In genomic region chr1:230898144-230898543, GRCh38 we compare ENCODE assay signal across 26 cellular contexts.
"Had no signal": no experiment of that assay in that cellular context is flagged by ENCODE, and none has a peak within 500 bp of the region (broad histone marks: within the 10 kb centered on the region; RNA-seq: fewer than 3 reads in every experiment).

No MANE protein-coding gene starts in this region.

- H3K4me3 Mint-ChIP-seq: activated CD8-positive, alpha-beta memory T cell treated with anti-CD3 and anti-CD28 coated beads, Interleukin-2, amount 10 ng/mL, durations not matched to agents 7 days and 5 days; activated naive CD4-positive, alpha-beta T cell treated with anti-CD3 and anti-CD28 coated beads, Interleukin-2, amount 50 U/mL, for 24 hours; activated T-cell treated with anti-CD3 and anti-CD28 coated beads, Interleukin-2, amount 50 U/mL, for 24 hours; activated T-helper 1 cell treated with anti-CD3 and anti-CD28 coated beads, Interleukin-12 subunit alpha, Interleukin-12 subunit beta, Interleukin-2, Interleukin-4 antibody, amounts not matched to agents 30 ng/mL and 10 ng/mL and 1 ng/mL, durations not matched to agents 14 hours and 24 hours and 36 hours; central memory CD8-positive, alpha-beta T cell had no signal

- DNase-seq: activated CD4-positive, alpha-beta T cell treated with anti-CD3 and anti-CD28 coated beads for 48 hours; activated CD4-positive, alpha-beta T cell treated with anti-CD3 and anti-CD28 coated beads, Interleukin-2, amount 50 U/mL, for 4 hours; activated CD8-positive, alpha-beta memory T cell treated with anti-CD3 and anti-CD28 coated beads, Interleukin-2, amount 10 ng/mL, durations not matched to agents 7 days and 5 days; activated effector memory CD4-positive, alpha-beta T cell treated with Interleukin-2 at 50 U/mL for 16 hours; activated naive CD4-positive, alpha-beta T cell; activated T-cell treated with anti-CD3 and anti-CD28 coated beads, Interleukin-2, amount 50 U/mL, for 24 hours; aorta; body of pancreas; MG63; MV-4-11; NCI-H1092 treated with DMSO at 0.1 percent for 48 hours; NCI-H1417 treated with DMSO at 0.1 percent for 48 hours; NCI-H1694 treated with DMSO at 0.1 percent for 48 hours; NCI-H2029 treated with DMSO at 0.1 percent for 48 hours; NCI-H345; NCI-H510A; NCI-H526 treated with DMSO at 0.1 percent for 48 hours; NCI-H82; SHP77; SW 1271 had no signal

- H3K9me3 Mint-ChIP-seq: activated naive CD4-positive, alpha-beta T cell treated with anti-CD3 and anti-CD28 coated beads, Interleukin-2, amount 50 U/mL, for 24 hours; activated T-cell treated with anti-CD3 and anti-CD28 coated beads, Interleukin-2, amount 50 U/mL, for 24 hours; activated T-helper 1 cell treated with anti-CD3 and anti-CD28 coated beads, Interleukin-12 subunit alpha, Interleukin-12 subunit beta, Interleukin-2, Interleukin-4 antibody, amounts not matched to agents 30 ng/mL and 10 ng/mL and 1 ng/mL, durations not matched to agents 14 hours and 24 hours and 36 hours; central memory CD8-positive, alpha-beta T cell had no signal

- ATAC-seq: activated CD4-positive, CD25-positive, alpha-beta regulatory T cell treated with anti-CD3 and anti-CD28 coated beads, Interleukin-2, amount 50 U/mL, for 24 hours; activated CD8-positive, alpha-beta memory T cell treated with anti-CD3 and anti-CD28 coated beads, Interleukin-2, amount 10 ng/mL, durations not matched to agents 7 days and 5 days; body of pancreas; SK-N-SH treated with all-trans-retinoic acid at 6 μM for 48 hours had no signal

- H3K36me3 Mint-ChIP-seq: activated naive CD4-positive, alpha-beta T cell treated with anti-CD3 and anti-CD28 coated beads, Interleukin-2, amount 50 U/mL, for 24 hours had no signal

- H3K36me3 ChIP-seq: MG63, SJSA1 had no signal

- H3K27ac Mint-ChIP-seq: activated CD8-positive, alpha-beta memory T cell treated with anti-CD3 and anti-CD28 coated beads, Interleukin-2, amount 10 ng/mL, durations not matched to agents 7 days and 5 days; activated naive CD4-positive, alpha-beta T cell treated with anti-CD3 and anti-CD28 coated beads, Interleukin-2, amount 50 U/mL, for 24 hours; activated T-cell treated with anti-CD3 and anti-CD28 coated beads, Interleukin-2, amount 50 U/mL, for 24 hours; activated T-helper 1 cell treated with anti-CD3 and anti-CD28 coated beads, Interleukin-12 subunit alpha, Interleukin-12 subunit beta, Interleukin-2, Interleukin-4 antibody, amounts not matched to agents 30 ng/mL and 10 ng/mL and 1 ng/mL, durations not matched to agents 14 hours and 24 hours and 36 hours had no signal

- H3K4me3 ChIP-seq: body of pancreas, MG63, SJSA1 had no signal

- H3K4me1 Mint-ChIP-seq: activated CD8-positive, alpha-beta memory T cell treated with anti-CD3 and anti-CD28 coated beads, Interleukin-2, amount 10 ng/mL, durations not matched to agents 7 days and 5 days; activated naive CD4-positive, alpha-beta T cell treated with anti-CD3 and anti-CD28 coated beads, Interleukin-2, amount 50 U/mL, for 24 hours; central memory CD8-positive, alpha-beta T cell had no signal

- H3K9me3 ChIP-seq: body of pancreas, MG63, SJSA1 had no signal

- H3K27me3 Mint-ChIP-seq: activated naive CD4-positive, alpha-beta T cell treated with anti-CD3 and anti-CD28 coated beads, Interleukin-2, amount 50 U/mL, for 24 hours had no signal

- H3K27ac ChIP-seq: body of pancreas, SJSA1 had no signal

- H3K27me3 ChIP-seq: body of pancreas, MG63, SJSA1 had no signal
